3 cellular contexts compared by ENCODE assay signal in genomic region chr3:156258301-156258700, GRCh38.
"Had no signal": no experiment of that assay in that cellular context is flagged by ENCODE, and none has a peak within 500 bp of the region (broad histone marks: within the 10 kb centered on the region; RNA-seq: fewer than 3 reads in every experiment).

No MANE protein-coding gene starts in this region.

- ATAC-seq: GM12878 had no signal

- H3K4me3 ChIP-seq: GM12878 had no signal

- DNase-seq: GDM1, GF-D8 had no signal
